8 cellular contexts compared by ENCODE assay signal in genomic region chr3:130111185-130111864, GRCh38. TPM values are rescaled to one million over a fixed set of nuclear protein-coding genes. Genes with fewer than 3 reads are reported as not detected.
A peak's percentile ranks its signal among the peaks of the same experiment; 100 is the strongest.
DNase-seq lines count a peak whose midpoint lies in the region; ATAC-seq and TF ChIP-seq lines count a peak whose summit lies in the region.

No MANE protein-coding gene starts in this region.

- no peaks in the 10 kb centered on the region for H3K27me3 ChIP-seq in ascending aorta
- H3K27me3 ChIP-seq in right atrium auricular region = no peaks in the 10 kb centered on the region
- no peaks in the 10 kb centered on the region for H3K27me3 ChIP-seq in vagina

- H3K4me3 ChIP-seq in ascending aorta (peak overlapping the region; percentile 82 to 87), right atrium auricular region (peak overlapping the region; percentile 72 to 74), vagina (peak overlapping the region; percentile 52 to 88)

- H3K36me3 ChIP-seq in ascending aorta (no peaks in the 10 kb centered on the region), right atrium auricular region (no peaks in the 10 kb centered on the region), vagina (peaks cover 0 to 3% of the 10 kb centered on the region in 2 donors)

- TF ChIP-seq POLR2A in vagina (IDR thresholded peaks at IDR 0.05) = peak in 1 of 2 donors; percentile 54

- DNase-seq in NCI-H1694 treated with DMSO at 0.1 percent for 48 hours (lab: John Stamatoyannopoulos, UW) (peak; percentile 94), T-helper 17 cell (peak; percentile 97 to 100 (median 99)), ascending aorta (ENCODE audit: low spot score in 2 of 2) (peak; percentile 95 to 99), right atrium auricular region (ENCODE audit: low spot score) (peak; percentile 99), pulmonary artery endothelial cell (ENCODE audit: low read depth, low spot score) (peak; percentile 91), vagina (ENCODE audit: extremely low spot score in 2 of 2) (peak; percentile 99 to 100)

- H3K4me1 Mint-ChIP-seq in T-helper 17 cell = peaks cover 15% of the 10 kb centered on the region

- peaks cover 0 to 2% of the 10 kb centered on the region in 2 donors for H3K4me1 ChIP-seq in ascending aorta
- H3K4me1 ChIP-seq in right atrium auricular region = peaks cover 0 to 7% of the 10 kb centered on the region in 2 donors
- peaks cover 18% of the 10 kb centered on the region for H3K4me1 ChIP-seq in vagina

- H3K4me3 Mint-ChIP-seq in T-helper 17 cell = peak overlapping the region; percentile 91

- peak overlapping the region; percentile 89 for H3K27ac Mint-ChIP-seq in T-helper 17 cell

- H3K27me3 Mint-ChIP-seq in T-helper 17 cell = no peaks in the 10 kb centered on the region

- peak; percentile 100 for ATAC-seq in GM18498 (IDR thresholded peaks at IDR 0.05; ENCODE audit: unreplicated experiment)
- peak; percentile 99 for ATAC-seq in HG02938 (IDR thresholded peaks at IDR 0.05; ENCODE audit: unreplicated experiment)
- ATAC-seq in T-helper 17 cell = peak; percentile 100

- H3K9me3 ChIP-seq in T-helper 17 cell (ENCODE audit: control insufficient read depth, low read length, poor library complexity, severe bottlenecking) = no peaks in the 10 kb centered on the region
- no peaks in the 10 kb centered on the region for H3K9me3 ChIP-seq in ascending aorta
- H3K9me3 ChIP-seq in right atrium auricular region = no peaks in the 10 kb centered on the region
- H3K9me3 ChIP-seq in vagina = no peaks in the 10 kb centered on the region

- H3K27ac ChIP-seq in ascending aorta (peak overlapping the region; percentile 72 to 80), right atrium auricular region (peak overlapping the region; percentile 72 to 76), vagina (peak overlapping the region; percentile 80)

- intact Hi-C loops in ascending aorta (cut with DNase I) (loop anchor here (2.0 to 10.0 kb wide), 4 partner anchors 219 to 1271 kb away; partner anchors contain the start of genes ATP2C1, NUDT16, PIK3R4 and TMCC1), vagina (cut with DNase I) (no loop called here)

- TF ChIP-seq CTCF in ascending aorta (IDR thresholded peaks at IDR 0.05) (no peak), right atrium auricular region (IDR thresholded peaks at IDR 0.05) (no peak), vagina (IDR thresholded peaks at IDR 0.05) (no peak)

- no peaks in the 10 kb centered on the region for H3K36me3 Mint-ChIP-seq in T-helper 17 cell (ENCODE audit: low read depth)

RNA-seq across cellular contexts. Expression of gene ALG1L2, which starts 29.7 kb away (rescaled TPM):
- total RNA-seq in T-helper 17 cell = 1 to 10 TPM; 1.0 to 1.9 TPM
- total RNA-seq in ascending aorta = not detected
- total RNA-seq in right atrium auricular region = not detected
- not detected in 2 replicates for total RNA-seq in pulmonary artery endothelial cell
- total RNA-seq in vagina = not detected

Comparison
In these comparisons a context has a peak if more than half of its experiments do, and no peak if none do; other contexts are left out.
1. Peak in every context shown above with its lines: DNase-seq, ATAC-seq, H3K4me3 ChIP-seq and H3K27ac ChIP-seq.